1 cellular context compared by ENCODE assay signal in the genomic region with DNA sequence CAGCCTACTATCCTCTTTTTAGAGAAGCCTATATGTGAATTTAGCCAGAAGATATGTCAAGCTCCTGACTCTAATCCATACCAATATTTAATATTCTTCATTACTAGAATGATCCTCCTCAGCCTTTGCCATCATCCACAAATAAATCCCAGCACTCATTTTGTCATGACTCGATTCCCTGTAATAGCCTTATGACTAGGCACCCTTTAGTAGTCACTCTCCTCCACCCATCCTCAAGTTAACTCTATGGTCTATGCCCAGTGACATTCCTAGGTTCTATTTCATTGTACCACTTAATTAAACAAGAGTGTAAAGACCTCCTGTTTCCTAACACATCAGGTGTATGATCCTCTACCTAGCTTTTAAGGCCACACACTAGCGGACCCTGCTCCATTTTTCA.
TF ChIP-seq lines count a peak whose summit lies in the region.

No MANE protein-coding gene starts in this region.

TF ChIP-seq in K562, 482 proteins besides CTCF, POLR2A, EP300 and RAD21:
- TF ChIP-seq AFF4 (CRISPR knock-in tag; IDR thresholded peaks at IDR 0.05) (no peak), PTTG1 (tag; IDR thresholded peaks at IDR 0.05; ENCODE audit: low read depth) (no peak), ZNF668 (CRISPR knock-in tag; IDR thresholded peaks at IDR 0.05) (no peak), HMG20A (CRISPR knock-in tag; conservative IDR thresholded peaks at IDR 0.05) (no peak), ZFPM2 (CRISPR knock-in tag; IDR thresholded peaks at IDR 0.05) (no peak), HNRNPL (IDR thresholded peaks at IDR 0.05; ENCODE audit: low read depth, low read length) (no peak), TAF1 (IDR thresholded peaks at IDR 0.05; ENCODE audit: control insufficient read depth, extremely low read depth, insufficient read depth, low read length, severe bottlenecking) (no peak), SMC3 (conservative IDR thresholded peaks at IDR 0.05; ENCODE audit: insufficient read depth, low read depth, low read length) (no peak), TEAD1 (CRISPR knock-in tag; IDR thresholded peaks at IDR 0.05) (no peak), ZNF57 (CRISPR knock-in tag; IDR thresholded peaks at IDR 0.05) (no peak), ZNF77 (CRISPR knock-in tag; IDR thresholded peaks at IDR 0.05) (no peak), ZNF239 (CRISPR knock-in tag; IDR thresholded peaks at IDR 0.05) (no peak), CEBPG (CRISPR knock-in tag; IDR thresholded peaks at IDR 0.05) (no peak), CEBPG (tag; conservative IDR thresholded peaks at IDR 0.05 in 1 of 2, IDR thresholded peaks at IDR 0.05 in 1 of 2) (no peak), MAX (CRISPR knock-in tag; IDR thresholded peaks at IDR 0.05) (no peak), NONO (IDR thresholded peaks at IDR 0.05; ENCODE audit: low read depth in 2 of 2, low read length in 1 of 2) (no peak), ZBTB11 (CRISPR knock-in tag; IDR thresholded peaks at IDR 0.05) (no peak)
- TF ChIP-seq, protein P1, sequence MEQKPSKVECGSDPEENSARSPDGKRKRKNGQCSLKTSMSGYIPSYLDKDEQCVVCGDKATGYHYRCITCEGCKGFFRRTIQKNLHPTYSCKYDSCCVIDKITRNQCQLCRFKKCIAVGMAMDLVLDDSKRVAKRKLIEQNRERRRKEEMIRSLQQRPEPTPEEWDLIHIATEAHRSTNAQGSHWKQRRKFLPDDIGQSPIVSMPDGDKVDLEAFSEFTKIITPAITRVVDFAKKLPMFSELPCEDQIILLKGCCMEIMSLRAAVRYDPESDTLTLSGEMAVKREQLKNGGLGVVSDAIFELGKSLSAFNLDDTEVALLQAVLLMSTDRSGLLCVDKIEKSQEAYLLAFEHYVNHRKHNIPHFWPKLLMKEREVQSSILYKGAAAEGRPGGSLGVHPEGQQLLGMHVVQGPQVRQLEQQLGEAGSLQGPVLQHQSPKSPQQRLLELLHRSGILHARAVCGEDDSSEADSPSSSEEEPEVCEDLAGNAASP (IDR thresholded peaks at IDR 0.05): no peak
